In genomic region chr7:38704041-38704547, GRCh38 we compare ENCODE assay signal across 20 cellular contexts.
"Had no signal": no experiment of that assay in that cellular context is flagged by ENCODE, and none has a peak within 500 bp of the region (broad histone marks: within the 10 kb centered on the region; RNA-seq: fewer than 3 reads in every experiment).

No MANE protein-coding gene starts in this region.

- H3K27ac ChIP-seq: ascending aorta, lower lobe of right lung, neutrophil, parathyroid adenoma, stomach, testis, upper lobe of left lung had no signal

- H3K36me3 Mint-ChIP-seq: activated CD8-positive, alpha-beta memory T cell treated with anti-CD3 and anti-CD28 coated beads, Interleukin-2, amount 10 ng/mL, durations not matched to agents 7 days and 5 days; naive B cell had no signal

- H3K79me2 ChIP-seq: parathyroid adenoma had no signal

- H3K9me3 Mint-ChIP-seq: activated CD4-positive, alpha-beta memory T cell treated with anti-CD3 and anti-CD28 coated beads for 36 hours; activated naive CD4-positive, alpha-beta T cell treated with anti-CD3 and anti-CD28 coated beads for 36 hours; activated naive CD8-positive, alpha-beta T cell treated with anti-CD3 and anti-CD28 coated beads, Interleukin-2, amount 50 U/mL, for 24 hours; activated T-helper 2 cell treated with anti-CD3 and anti-CD28 coated beads, Interferon-gamma antibody, Interleukin-2, Interleukin-4, amounts not matched to agents 10 μg/mL and 5 μg/mL and 100 μg/mL, durations not matched to agents 14 hours and 24 hours and 36 hours had no signal

- ATAC-seq: activated CD4-positive, alpha-beta T cell treated with anti-CD3 and anti-CD28 coated beads for 36 hours; activated CD8-positive, alpha-beta memory T cell treated with anti-CD3 and anti-CD28 coated beads, Interleukin-2, amount 10 ng/mL, durations not matched to agents 7 days and 5 days; activated naive CD8-positive, alpha-beta T cell treated with anti-CD3 and anti-CD28 coated beads, Interleukin-2, amount 50 U/mL, for 24 hours; esophagus mucosa had no signal

- H3K9me3 ChIP-seq: ascending aorta, neutrophil, testis, upper lobe of left lung had no signal

- H3K36me3 ChIP-seq: ascending aorta, lower lobe of right lung, neutrophil, stomach, upper lobe of left lung had no signal

- H3K27ac Mint-ChIP-seq: activated CD4-positive, alpha-beta memory T cell treated with anti-CD3 and anti-CD28 coated beads for 36 hours; activated CD4-positive, alpha-beta T cell treated with anti-CD3 and anti-CD28 coated beads for 36 hours; activated CD8-positive, alpha-beta memory T cell treated with anti-CD3 and anti-CD28 coated beads, Interleukin-2, amount 10 ng/mL, durations not matched to agents 7 days and 5 days; activated naive CD4-positive, alpha-beta T cell treated with anti-CD3 and anti-CD28 coated beads for 36 hours; activated naive CD8-positive, alpha-beta T cell treated with anti-CD3 and anti-CD28 coated beads, Interleukin-2, amount 50 U/mL, for 24 hours; activated T-helper 2 cell treated with anti-CD3 and anti-CD28 coated beads, Interferon-gamma antibody, Interleukin-2, Interleukin-4, amounts not matched to agents 10 μg/mL and 5 μg/mL and 100 μg/mL, durations not matched to agents 14 hours and 24 hours and 36 hours had no signal

- H3K4me3 ChIP-seq: ascending aorta, lower lobe of right lung, stomach, testis, upper lobe of left lung had no signal

- H3K4me1 Mint-ChIP-seq: activated CD4-positive, alpha-beta T cell treated with anti-CD3 and anti-CD28 coated beads for 36 hours; activated naive CD8-positive, alpha-beta T cell treated with anti-CD3 and anti-CD28 coated beads, Interleukin-2, amount 50 U/mL, for 24 hours; naive B cell had no signal

- DNase-seq: activated CD4-positive, alpha-beta memory T cell treated with anti-CD3 and anti-CD28 coated beads for 36 hours; activated CD4-positive, alpha-beta T cell treated with anti-CD3 and anti-CD28 coated beads for 36 hours; activated CD8-positive, alpha-beta memory T cell treated with anti-CD3 and anti-CD28 coated beads, Interleukin-2, amount 10 ng/mL, durations not matched to agents 7 days and 5 days; activated naive CD4-positive, alpha-beta T cell treated with anti-CD3 and anti-CD28 coated beads for 36 hours; activated naive CD8-positive, alpha-beta T cell treated with anti-CD3 and anti-CD28 coated beads, Interleukin-2, amount 50 U/mL, for 24 hours; activated T-cell treated with anti-CD3 and anti-CD28 coated beads, Interleukin-2, amount 50 U/mL, for 1 hour; hippocampal formation; kidney glomerular epithelial cell; lower lobe of right lung; naive B cell; stimulated activated CD4-positive, alpha-beta T cell treated with anti-CD3 and anti-CD28 coated beads, Interleukin-1b, Interleukin-23, amount 100 ng/mL, for 48 hours; stomach; T-helper 2 cell; testis; upper lobe of left lung had no signal

- H3K9ac ChIP-seq: parathyroid adenoma had no signal

- H2AFZ ChIP-seq: parathyroid adenoma had no signal

- H3K27me3 ChIP-seq: ascending aorta, testis, upper lobe of left lung had no signal

- H3K4me3 Mint-ChIP-seq: activated CD4-positive, alpha-beta memory T cell treated with anti-CD3 and anti-CD28 coated beads for 36 hours; activated CD4-positive, alpha-beta T cell treated with anti-CD3 and anti-CD28 coated beads for 36 hours; activated CD8-positive, alpha-beta memory T cell treated with anti-CD3 and anti-CD28 coated beads, Interleukin-2, amount 10 ng/mL, durations not matched to agents 7 days and 5 days; activated naive CD4-positive, alpha-beta T cell treated with anti-CD3 and anti-CD28 coated beads for 36 hours; activated naive CD8-positive, alpha-beta T cell treated with anti-CD3 and anti-CD28 coated beads, Interleukin-2, amount 50 U/mL, for 24 hours; naive B cell had no signal

- H3K4me1 ChIP-seq: ascending aorta, lower lobe of right lung, parathyroid adenoma, stomach, testis, upper lobe of left lung had no signal
